ENCODE assay signal across 8 cellular contexts in genomic region chr9:124415852-124416484, GRCh38. TPM values are rescaled to one million over a fixed set of nuclear protein-coding genes. Genes with fewer than 3 reads are reported as not detected.
DNase-seq lines count a peak whose midpoint lies in the region; ATAC-seq and TF ChIP-seq lines count a peak whose summit lies in the region.

No MANE protein-coding gene starts in this region.

- no peaks in the 10 kb centered on the region for H3K79me1 ChIP-seq in H9 (ENCODE audit: insufficient read depth, low read depth, low read length, poor library complexity, severe bottlenecking)

- H3K56ac ChIP-seq in H9 (ENCODE audit: insufficient read length, low read depth, low read length), result no peak overlapping the region

- H3K27ac ChIP-seq in ACC112 (ENCODE audit: low read depth, low read length), result no peak overlapping the region
- no peak overlapping the region for H3K27ac ChIP-seq in H9 (ENCODE audit: insufficient read length, low read depth, low read length)
- H3K27ac ChIP-seq in ascending aorta, result no peak overlapping the region
- no peak overlapping the region for H3K27ac ChIP-seq in muscle layer of colon (ENCODE audit: low read depth, low read length)

- no peak overlapping the region for H3K4me2 ChIP-seq in H9 (ENCODE audit: insufficient read depth, insufficient read length, low read length)

- H3K4ac ChIP-seq in H9 (ENCODE audit: low read depth, low read length), result no peak overlapping the region

- H3K79me2 ChIP-seq in ACC112 (ENCODE audit: control insufficient read depth, insufficient read depth, low read length, unreplicated experiment) (peaks cover 25% of the 10 kb centered on the region), H9 (ENCODE audit: insufficient read depth, low read length) (peaks cover 6% of the 10 kb centered on the region; the same call in 1 of the 2 replicates)

- no peaks in the 10 kb centered on the region for H3K27me3 ChIP-seq in ACC112 (ENCODE audit: insufficient read depth, low read length)
- H3K27me3 ChIP-seq in H9 (ENCODE audit: insufficient read depth, low read length), result no peaks in the 10 kb centered on the region
- no peaks in the 10 kb centered on the region for H3K27me3 ChIP-seq in ascending aorta
- H3K27me3 ChIP-seq in muscle layer of colon (ENCODE audit: control insufficient read depth in 1 of 2, insufficient read depth in 2 of 2, low read length in 2 of 2), result no peaks in the 10 kb centered on the region

- H3K18ac ChIP-seq in H9 (ENCODE audit: insufficient read length, low read depth, low read length), result no peak overlapping the region

- no peak overlapping the region for H2BK20ac ChIP-seq in H9 (ENCODE audit: low read depth, low read length, poor library complexity, severe bottlenecking)

- H2BK5ac ChIP-seq in H9 (ENCODE audit: insufficient read length, low read length), result no peak overlapping the region

- ATAC-seq in GM21576 (IDR thresholded peaks at IDR 0.05; ENCODE audit: unreplicated experiment) (no peak), GM21717 (IDR thresholded peaks at IDR 0.05; ENCODE audit: unreplicated experiment) (no peak)

- H3K23ac ChIP-seq in H9 (ENCODE audit: insufficient read length, low read depth, low read length), result no peak overlapping the region

- H4K20me1 ChIP-seq in H9 (ENCODE audit: control insufficient read depth, insufficient read depth, insufficient read length), result no peaks in the 10 kb centered on the region

- H2BK120ac ChIP-seq in H9 (ENCODE audit: low read depth, low read length, poor library complexity, severe bottlenecking), result no peak overlapping the region

- H3K4me3 Mint-ChIP-seq in H9, result peak overlapping the region; percentile 99 to 100

- no peak overlapping the region for H4K5ac ChIP-seq in H9 (ENCODE audit: insufficient read length, low read depth, low read length)

- H3K27me3 Mint-ChIP-seq in H9 (ENCODE audit: low read depth), result no peaks in the 10 kb centered on the region; the same call in 1 of the 2 replicates

- no peak overlapping the region for H4K91ac ChIP-seq in H9 (ENCODE audit: insufficient read length, low read depth, low read length)

- peak overlapping the region; percentile 24 to 87 (median 47); a peak in 3 of 7 replicates for H3K27ac Mint-ChIP-seq in H9

- no peak overlapping the region for H4K8ac ChIP-seq in H9 (replicated peaks; ENCODE audit: insufficient read length, low read depth, low read length)

- H2BK12ac ChIP-seq in H9 (ENCODE audit: insufficient read length, low read depth, low read length), result no peak overlapping the region

- peaks cover 10 to 15% of the 10 kb centered on the region in 2 experiments for H3K4me1 Mint-ChIP-seq in H9

- H3K4me1 ChIP-seq in ACC112 (ENCODE audit: control insufficient read depth, insufficient read depth, low read length, unreplicated experiment) (peaks cover 31% of the 10 kb centered on the region), H9 (ENCODE audit: insufficient read depth, low read length) (peaks cover 2% of the 10 kb centered on the region; the same call in 1 of the 2 replicates), ascending aorta (peaks cover 4 to 10% of the 10 kb centered on the region in 2 donors), muscle layer of colon (ENCODE audit: insufficient read depth, low read length) (peaks cover 25% of the 10 kb centered on the region)

- H2AFZ ChIP-seq in ACC112 (ENCODE audit: low read length, unreplicated experiment) (peak overlapping the region; percentile 73), H9 (ENCODE audit: low read length) (no peak overlapping the region)

- H3K14ac ChIP-seq in H9 (ENCODE audit: insufficient read depth, low read length), result no peak overlapping the region

- no peak overlapping the region for H2AK5ac ChIP-seq in H9 (ENCODE audit: insufficient read length, low read length)

- DNase-seq in H9 (peak; percentile 69), ascending aorta (ENCODE audit: low spot score in 2 of 2) (no peak), kidney glomerular epithelial cell (lab: John Stamatoyannopoulos, UW) (no peak), NCI-H774 (lab: John Stamatoyannopoulos, UW) (no peak)

- peak overlapping the region; percentile 93 for H3K4me3 ChIP-seq in ACC112 (ENCODE audit: low read depth, low read length)
- H3K4me3 ChIP-seq in ascending aorta, result peak overlapping the region; percentile 78 to 93
- peak overlapping the region; percentile 77 to 98 for H3K4me3 ChIP-seq in muscle layer of colon (ENCODE audit: low read depth in 1 of 2, low read length in 2 of 2)

- TF ChIP-seq CTCF in H9 (conservative IDR thresholded peaks at IDR 0.05) (no peak), ascending aorta (IDR thresholded peaks at IDR 0.05) (no peak)

- H3K9me3 ChIP-seq in H9 (ENCODE audit: control insufficient read depth, low read depth, low read length), result no peaks in the 10 kb centered on the region
- no peaks in the 10 kb centered on the region for H3K9me3 ChIP-seq in ascending aorta
- H3K9me3 ChIP-seq in muscle layer of colon (ENCODE audit: low read length), result no peaks in the 10 kb centered on the region

- intact Hi-C loops in ascending aorta (cut with DNase I), result loop anchor here (5.0 to 10.0 kb wide), 4 partner anchors 131 to 529 kb away; partner anchors contain the start of genes ARPC5L, GOLGA1 and RPL35

- no peak overlapping the region for H2BK15ac ChIP-seq in H9 (ENCODE audit: low read depth, low read length)

- no peak overlapping the region for H3T11ph ChIP-seq in H9 (ENCODE audit: low read length)

- peaks cover 4% of the 10 kb centered on the region for H3K23me2 ChIP-seq in H9 (ENCODE audit: insufficient read length, low read depth, low read length, poor library complexity, severe bottlenecking)

- no CpG with 5 or more reads among the region's 17 CpGs for WGBS in H9 (ENCODE audit: extremely low coverage, insufficient read length, low lambda C conversion rate)

- peaks cover 9 to 39% (median 35%) of the 10 kb centered on the region in 3 experiments; a peak in 6 of 7 replicates for H3K36me3 Mint-ChIP-seq in H9 (ENCODE audit: insufficient read depth in 1 of 3, low read depth in 3 of 3)

- H3K9ac ChIP-seq in H9 (ENCODE audit: extremely low read depth, insufficient read length, low read length), result no peak overlapping the region
- no peak overlapping the region for H3K9ac ChIP-seq in muscle layer of colon (ENCODE audit: low read length)

- H3K36me3 ChIP-seq in ACC112 (ENCODE audit: insufficient read depth, low read length), result peaks cover 23% of the 10 kb centered on the region
- H3K36me3 ChIP-seq in ascending aorta, result peaks cover 26 to 27% of the 10 kb centered on the region in 2 donors
- peaks cover 29% of the 10 kb centered on the region for H3K36me3 ChIP-seq in muscle layer of colon (ENCODE audit: insufficient read depth, low read length)

- no peaks in the 10 kb centered on the region; a peak in 1 of 5 replicates for H3K9me3 Mint-ChIP-seq in H9

RNA-seq across cellular contexts. Expression of gene PSMB7, which starts 0.7 kb away (rescaled TPM):
- total RNA-seq in H9 (2021), result 209 and 216 TPM in 2 replicates
- 21.1 TPM for total RNA-seq in ascending aorta

RNA-seq across cellular contexts. Expression of gene ADGRD2, which starts 34.3 kb away (rescaled TPM):
- total RNA-seq in H9 (2021), result 1.2 and 1.5 TPM in 2 replicates
- total RNA-seq in ascending aorta, result not detected
